Comparison of ENCODE assay signal across 19 cellular contexts in genomic region chr2:75456111-75456510, GRCh38.
"Had no signal": no experiment of that assay in that cellular context is flagged by ENCODE, and none has a peak within 500 bp of the region (broad histone marks: within the 10 kb centered on the region; RNA-seq: fewer than 3 reads in every experiment).

No MANE protein-coding gene starts in this region.

- H3K27ac ChIP-seq: HL-60, RWPE1 had no signal

- DNase-seq: IMR-90, KG1, MM.1S, NCI-H1105 treated with DMSO at 0.1 percent for 48 hours, NCI-H1417 treated with DMSO at 0.1 percent for 48 hours, NCI-H146, NCI-H1694 treated with DMSO at 0.1 percent for 48 hours, NCI-H1930, NCI-H2081, NCI-H2107, NCI-H2227 treated with DMSO at 0.1 percent for 48 hours, NCI-H524, NCI-H526 treated with DMSO at 0.1 percent for 48 hours, NCI-H748 treated with DMSO at 0.1 percent for 48 hours, SHP77, T-helper 1 cell had no signal

- ATAC-seq: SK-N-SH treated with all-trans-retinoic acid at 6 μM for 48 hours had no signal
